ENCODE assay signal across 23 cellular contexts in genomic region chr10:15624405-15625191, GRCh38.
DNase-seq lines count a peak whose midpoint lies in the region; ATAC-seq, FAIRE-seq and TF ChIP-seq lines count a peak whose summit lies in the region.
"Had no signal": no experiment of that assay in that cellular context is flagged by ENCODE, and none has a peak within 500 bp of the region (broad histone marks: within the 10 kb centered on the region; RNA-seq: fewer than 3 reads in every experiment).

No MANE protein-coding gene starts in this region.

- H3K4me3 Mint-ChIP-seq in astrocyte (ENCODE audit: unreplicated experiment) = no peak overlapping the region
- no peak overlapping the region for H3K4me3 Mint-ChIP-seq in osteocyte (ENCODE audit: unreplicated experiment)
- H3K4me3 Mint-ChIP-seq: activated CD4-positive, alpha-beta T cell treated with anti-CD3 and anti-CD28 coated beads for 36 hours; activated naive CD4-positive, alpha-beta T cell treated with anti-CD3 and anti-CD28 coated beads, Interleukin-2, amount 50 U/mL, for 24 hours had no signal

- ATAC-seq in GM19397 (IDR thresholded peaks at IDR 0.05; ENCODE audit: unreplicated experiment) (no peak), GM21515 (IDR thresholded peaks at IDR 0.05; ENCODE audit: unreplicated experiment) (no peak)
- ATAC-seq: activated CD4-positive, alpha-beta T cell treated with anti-CD3 and anti-CD28 coated beads for 36 hours; mucosa of descending colon; right lobe of liver had no signal

- H3K36me3 Mint-ChIP-seq in astrocyte (ENCODE audit: low read depth, unreplicated experiment) (no peaks in the 10 kb centered on the region), osteocyte (ENCODE audit: unreplicated experiment) (no peaks in the 10 kb centered on the region)
- H3K36me3 Mint-ChIP-seq: activated naive CD4-positive, alpha-beta T cell treated with anti-CD3 and anti-CD28 coated beads, Interleukin-2, amount 50 U/mL, for 24 hours had no signal

- H3K27ac ChIP-seq in astrocyte (ENCODE audit: low read depth, low read length) (no peak overlapping the region), spleen (peak overlapping the region in 2 of 8 donors; percentile 13 to 23), tibial nerve (peak overlapping the region in 1 of 4 donors; percentile 30)
- H3K27ac ChIP-seq: HL-60, neutrophil, right lobe of liver, SK-N-MC had no signal

- H3K27me3 ChIP-seq in astrocyte (ENCODE audit: insufficient read depth, low read length) = no peaks in the 10 kb centered on the region
- no peaks in the 10 kb centered on the region for H3K27me3 ChIP-seq in spleen (replicated peaks in 1 of 7)
- no peaks in the 10 kb centered on the region for H3K27me3 ChIP-seq in tibial nerve
- H3K27me3 ChIP-seq: right lobe of liver, upper lobe of left lung had no signal

- H3K27me3 Mint-ChIP-seq in astrocyte (ENCODE audit: low read depth, unreplicated experiment) (peaks cover 7% of the 10 kb centered on the region), osteocyte (ENCODE audit: unreplicated experiment) (no peaks in the 10 kb centered on the region)

- WGBS in spleen, 5 donors = 62 to 78% (median 70%) methylated on average over 6 of the region's 6 CpGs
- WGBS in tibial nerve, 2 donors = 59 to 61% methylated on average over 6 of the region's 6 CpGs

- H3K27ac Mint-ChIP-seq in astrocyte (ENCODE audit: unreplicated experiment) = no peak overlapping the region
- peak overlapping the region; percentile 42 for H3K27ac Mint-ChIP-seq in osteocyte (ENCODE audit: unreplicated experiment)
- H3K27ac Mint-ChIP-seq: activated CD4-positive, alpha-beta T cell treated with anti-CD3 and anti-CD28 coated beads for 36 hours; activated naive CD4-positive, alpha-beta T cell treated with anti-CD3 and anti-CD28 coated beads, Interleukin-2, amount 50 U/mL, for 24 hours had no signal

- peak; percentile 17 for DNase-seq in AG08396 (ENCODE audit: low spot score)
- DNase-seq in astrocyte (ENCODE audit: low read depth) = peak; percentile 23
- DNase-seq in fibroblast of the aortic adventitia (ENCODE audit: low read depth) = peak; percentile 93
- DNase-seq in osteocyte (ENCODE audit: extremely low spot score, unreplicated experiment) = no peak
- DNase-seq in spleen = no peak
- DNase-seq in tibial nerve (ENCODE audit: low spot score in 2 of 2) = no peak
- DNase-seq: activated CD4-positive, alpha-beta T cell treated with anti-CD3 and anti-CD28 coated beads for 36 hours; activated T-cell treated with anti-CD3 and anti-CD28 coated beads, Interleukin-2, amount 50 U/mL, for 1 hour; EL; head of caudate nucleus; mucosa of descending colon; NCI-H1105; NCI-H774; right lobe of liver; stimulated activated CD4-positive, alpha-beta T cell treated with anti-CD3 and anti-CD28 coated beads, Interleukin-4, amount 100 ng/mL, for 1 hour; upper lobe of left lung had no signal

- no peak overlapping the region for H3K9ac ChIP-seq in astrocyte (ENCODE audit: low read length)

- H3K4me1 Mint-ChIP-seq in astrocyte (ENCODE audit: low read depth, unreplicated experiment) = peaks cover 2% of the 10 kb centered on the region
- peaks cover 48% of the 10 kb centered on the region for H3K4me1 Mint-ChIP-seq in osteocyte (ENCODE audit: unreplicated experiment)
- H3K4me1 Mint-ChIP-seq: activated CD4-positive, alpha-beta T cell treated with anti-CD3 and anti-CD28 coated beads for 36 hours; activated naive CD4-positive, alpha-beta T cell treated with anti-CD3 and anti-CD28 coated beads, Interleukin-2, amount 50 U/mL, for 24 hours had no signal

- no peak for TF ChIP-seq POLR2A in spleen (IDR thresholded peaks at IDR 0.05)
- no peak for TF ChIP-seq POLR2A in tibial nerve (IDR thresholded peaks at IDR 0.05)

- no peak for TF ChIP-seq EP300 in tibial nerve (IDR thresholded peaks at IDR 0.05)

- H3K79me2 ChIP-seq in astrocyte (ENCODE audit: insufficient read depth, low read length) = no peaks in the 10 kb centered on the region

- intact Hi-C loops in spleen (cut with DNase I; ENCODE audit: low total_unique reads) = no loop called here

- no peak for FAIRE-seq in astrocyte (lab: Jason Lieb, UNC)
- FAIRE-seq: endothelial cell of umbilical vein had no signal

- no peaks in the 10 kb centered on the region for H4K20me1 ChIP-seq in astrocyte (ENCODE audit: insufficient read depth, low read length)

- H3K9me3 ChIP-seq in astrocyte (ENCODE audit: insufficient read depth, low read depth, low read length) = no peaks in the 10 kb centered on the region
- H3K9me3 ChIP-seq in spleen = no peaks in the 10 kb centered on the region
- no peaks in the 10 kb centered on the region for H3K9me3 ChIP-seq in tibial nerve
- H3K9me3 ChIP-seq: mucosa of descending colon, neutrophil, right lobe of liver, upper lobe of left lung had no signal

- H3K4me1 ChIP-seq in astrocyte (ENCODE audit: insufficient read depth, low read length) (peaks cover 6% of the 10 kb centered on the region), spleen (peaks cover under 1 to 18% (median 7%) of the 10 kb centered on the region in 6 donors), tibial nerve (peaks cover 0 to 24% (median 2%) of the 10 kb centered on the region in 4 donors)
- H3K4me1 ChIP-seq: right lobe of liver had no signal

- no peak overlapping the region for H2AFZ ChIP-seq in astrocyte (ENCODE audit: low read depth, low read length)

- no peak overlapping the region for H3K4me2 ChIP-seq in astrocyte (ENCODE audit: low read length)

- no peaks in the 10 kb centered on the region for H3K36me3 ChIP-seq in astrocyte (ENCODE audit: insufficient read depth, low read length)
- no peaks in the 10 kb centered on the region for H3K36me3 ChIP-seq in spleen
- no peaks in the 10 kb centered on the region for H3K36me3 ChIP-seq in tibial nerve
- H3K36me3 ChIP-seq: neutrophil, right lobe of liver, upper lobe of left lung had no signal

- TF ChIP-seq CTCF in astrocyte (IDR thresholded peaks at IDR 0.05; ENCODE audit: insufficient read depth, low read depth, low read length) (no peak), fibroblast of the aortic adventitia (IDR thresholded peaks at IDR 0.05; ENCODE audit: insufficient read depth, low read length) (no peak), osteocyte (IDR thresholded peaks at IDR 0.05) (no peak), spleen (IDR thresholded peaks at IDR 0.05 in 8 of 11, conservative IDR thresholded peaks at IDR 0.05 in 3 of 11) (no peak), tibial nerve (IDR thresholded peaks at IDR 0.05) (no peak)

- H3K9me3 Mint-ChIP-seq in astrocyte (ENCODE audit: unreplicated experiment) (peaks cover 4% of the 10 kb centered on the region), osteocyte (ENCODE audit: unreplicated experiment) (peaks cover 5% of the 10 kb centered on the region)
- H3K9me3 Mint-ChIP-seq: activated naive CD4-positive, alpha-beta T cell treated with anti-CD3 and anti-CD28 coated beads, Interleukin-2, amount 50 U/mL, for 24 hours had no signal

- H3K4me3 ChIP-seq in astrocyte (ENCODE audit: insufficient read depth, low read depth, low read length) = no peak overlapping the region
- no peak overlapping the region for H3K4me3 ChIP-seq in fibroblast of the aortic adventitia (ENCODE audit: low read depth, low read length)
- H3K4me3 ChIP-seq in spleen = no peak overlapping the region
- H3K4me3 ChIP-seq in tibial nerve = no peak overlapping the region
- H3K4me3 ChIP-seq: mucosa of descending colon, right lobe of liver, SK-N-MC, upper lobe of left lung had no signal

Comparison
In these comparisons a context has a peak if more than half of its experiments do, and no peak if none do; other contexts are left out.
1. DNase-seq: peak in AG08396 (single experiment), astrocyte (single experiment) and fibroblast of the aortic adventitia (single experiment); none in osteocyte (single experiment), spleen (single experiment) and tibial nerve (0 of 2).